In genomic region chr11:120179071-120179672, GRCh38 we compare ENCODE assay signal across 24 cellular contexts. TPM values are rescaled to one million over a fixed set of nuclear protein-coding genes. Genes with fewer than 3 reads are reported as not detected.
DNase-seq lines count a peak whose midpoint lies in the region; ATAC-seq and TF ChIP-seq lines count a peak whose summit lies in the region.
"Had no signal": no experiment of that assay in that cellular context is flagged by ENCODE, and none has a peak within 500 bp of the region (broad histone marks: within the 10 kb centered on the region; RNA-seq: fewer than 3 reads in every experiment).

No MANE protein-coding gene starts in this region.

- no peak overlapping the region for H3K4me3 ChIP-seq in gastroesophageal sphincter
- no peak overlapping the region for H3K4me3 ChIP-seq in upper lobe of right lung
- H3K4me3 ChIP-seq: BLaER1 treated with 17β-estradiol and CSF1 and Interleukin-3, amounts not matched to agents 10 nM and 100 nM; pancreas; tibial artery had no signal

- no peaks in the 10 kb centered on the region for H3K36me3 ChIP-seq in gastroesophageal sphincter
- H3K36me3 ChIP-seq in upper lobe of right lung, result no peaks in the 10 kb centered on the region
- H3K36me3 ChIP-seq: BLaER1 treated with 17β-estradiol and CSF1 and Interleukin-3, amounts not matched to agents 10 nM and 100 nM; pancreas; tibial artery had no signal

- no peaks in the 10 kb centered on the region for H3K9me3 ChIP-seq in gastroesophageal sphincter
- no peaks in the 10 kb centered on the region for H3K9me3 ChIP-seq in upper lobe of right lung
- H3K9me3 ChIP-seq: BLaER1 treated with 17β-estradiol and CSF1 and Interleukin-3, amounts not matched to agents 10 nM and 100 nM; pancreas; tibial artery had no signal

- H3K27ac ChIP-seq in gastroesophageal sphincter, result peak overlapping the region in 3 of 4 donors; percentile 33 to 76 (median 48)
- H3K27ac ChIP-seq in upper lobe of right lung, result no peak overlapping the region
- H3K27ac ChIP-seq: BLaER1 treated with 17β-estradiol and CSF1 and Interleukin-3, amounts not matched to agents 10 nM and 100 nM; foreskin keratinocyte; pancreas; tibial artery; VCaP had no signal

- H3K27me3 ChIP-seq in gastroesophageal sphincter (peaks cover 7% of the 10 kb centered on the region), upper lobe of right lung (no peaks in the 10 kb centered on the region)
- H3K27me3 ChIP-seq: BLaER1 treated with 17β-estradiol and CSF1 and Interleukin-3, amounts not matched to agents 10 nM and 100 nM; pancreas had no signal

- no peak for TF ChIP-seq EP300 in gastroesophageal sphincter (IDR thresholded peaks at IDR 0.05)

- DNase-seq in activated CD8-positive, alpha-beta memory T cell treated with anti-CD3 and anti-CD28 coated beads for 24 hours, result peak; percentile 24
- DNase-seq in activated CD8-positive, alpha-beta memory T cell treated with anti-CD3 and anti-CD28 coated beads, Interleukin-2, amount 50 U/mL, for 48 hours, result no peak
- peak; percentile 8 for DNase-seq in mucosa of gallbladder (ENCODE audit: low spot score)
- peak; percentile 13 for DNase-seq in upper lobe of right lung
- DNase-seq in SHP77 treated with DMSO at 0.1 percent for 48 hours (lab: John Stamatoyannopoulos, UW), result no peak
- no peak for DNase-seq in NCI-H2081 (lab: John Stamatoyannopoulos, UW)
- DNase-seq: activated CD4-positive, alpha-beta memory T cell treated with anti-CD3 and anti-CD28 coated beads, Interleukin-2, amount 10 ng/mL, durations not matched to agents 7 days and 5 days; activated effector memory CD4-positive, alpha-beta T cell treated with anti-CD3 and anti-CD28 coated beads, Interleukin-2, amount 50 U/mL, for 16 hours; anterior cingulate cortex; DMS 273 treated with DMSO at 0.1 percent for 48 hours; foreskin keratinocyte; H7; left cardiac atrium; NCI-H1092 treated with DMSO at 0.1 percent for 48 hours; NCI-H2227 treated with DMSO at 0.1 percent for 48 hours had no signal

- peaks cover 0 to 57% (median 23%) of the 10 kb centered on the region in 3 donors for H3K4me1 ChIP-seq in gastroesophageal sphincter
- H3K4me1 ChIP-seq in upper lobe of right lung, result no peaks in the 10 kb centered on the region

- ATAC-seq in gastroesophageal sphincter, result no peak
- ATAC-seq in upper lobe of right lung, result no peak
- ATAC-seq in HG03135 (IDR thresholded peaks at IDR 0.05; ENCODE audit: unreplicated experiment), result no peak
- ATAC-seq: foreskin keratinocyte, T-cell had no signal

- intact Hi-C loops in upper lobe of right lung (cut with DNase I), result loop anchor here (10.0 kb wide), 1 partner anchor 126 kb away; no protein-coding TSS in a partner anchor

- WGBS in gastroesophageal sphincter (ENCODE audit: low coverage in 1 of 2), 2 donors, result 62 to 78% methylated on average over 7 to 9 of the region's 10 CpGs

- TF ChIP-seq POLR2A in gastroesophageal sphincter (IDR thresholded peaks at IDR 0.05), result no peak

- no peak for TF ChIP-seq CTCF in gastroesophageal sphincter (IDR thresholded peaks at IDR 0.05)
- TF ChIP-seq CTCF in upper lobe of right lung (IDR thresholded peaks at IDR 0.05), result no peak

RNA-seq across cellular contexts. Expression of gene OAF, which starts 31.7 kb away (rescaled TPM):
- total RNA-seq in gastroesophageal sphincter (100 to 1,000 TPM in 1 of 4 donors, 10 to 100 TPM in 3; 30.0 to 100 (median 42.4) TPM), mucosa of gallbladder (123 TPM), upper lobe of right lung (19.8 TPM)

RNA-seq across cellular contexts. Expression of gene TRIM29, which starts 41.3 kb away (rescaled TPM):
- total RNA-seq in gastroesophageal sphincter, result 10 to 100 TPM in 1 of 4 donors, 1 to 10 TPM in 3; 1.2 to 34.6 (median 3.4) TPM
- 13.5 TPM for total RNA-seq in mucosa of gallbladder
- 3.4 TPM for total RNA-seq in upper lobe of right lung
- total RNA-seq: activated CD4-positive, alpha-beta memory T cell treated with anti-CD3 and anti-CD28 coated beads, Interleukin-2, amount 10 ng/mL, durations not matched to agents 7 days and 5 days; endothelial cell of umbilical vein; myocyte; T-cell had no signal

Comparison
In these comparisons a context has a peak if more than half of its experiments do, and no peak if none do; other contexts are left out.
1. DNase-seq: peak in activated CD8-positive, alpha-beta memory T cell treated with anti-CD3 and anti-CD28 coated beads for 24 hours (single experiment), mucosa of gallbladder (single experiment) and upper lobe of right lung (single experiment); none in activated CD8-positive, alpha-beta memory T cell treated with anti-CD3 and anti-CD28 coated beads, Interleukin-2, amount 50 U/mL, for 48 hours (single experiment), SHP77 treated with DMSO at 0.1 percent for 48 hours (single experiment) and NCI-H2081 (0 of 2).